In the genomic region with DNA sequence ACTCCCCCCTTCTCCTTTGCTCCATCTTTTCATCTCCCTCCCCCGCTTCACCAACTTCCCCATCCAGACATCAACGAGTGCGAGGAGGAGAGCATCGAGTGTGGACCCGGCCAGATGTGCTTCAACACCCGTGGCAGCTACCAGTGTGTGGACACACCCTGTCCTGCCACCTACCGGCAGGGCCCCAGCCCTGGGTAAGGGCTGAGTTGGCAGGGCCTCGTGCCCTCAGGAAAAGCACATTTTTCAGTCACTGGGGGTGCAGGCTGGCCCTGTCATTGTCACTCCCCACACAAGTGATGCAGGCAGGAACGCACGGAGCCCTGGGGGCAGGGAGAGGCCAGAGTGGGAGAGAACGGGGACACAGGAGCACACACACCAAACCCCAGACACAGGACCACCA, we compare ENCODE assay signal across 21 cellular contexts. TPM values are rescaled to one million over a fixed set of nuclear protein-coding genes. Genes with fewer than 3 reads are reported as not detected.
DNase-seq lines count a peak whose midpoint lies in the region; ATAC-seq and TF ChIP-seq lines count a peak whose summit lies in the region.
"Had no signal": no experiment of that assay in that cellular context is flagged by ENCODE, and none has a peak within 500 bp of the region (broad histone marks: within the 10 kb centered on the region; RNA-seq: fewer than 3 reads in every experiment).

No MANE protein-coding gene starts in this region.

- CTCF ChIA-PET in Calu3 (lab: Charles Lee), result no interaction called here

- no peak for ATAC-seq in central memory CD8-positive, alpha-beta T cell (replicated peaks; ENCODE audit: extremely low read depth, poor library complexity, severe bottlenecking)
- ATAC-seq in mucosa of descending colon (peak; percentile 62), HG03432 (IDR thresholded peaks at IDR 0.05; ENCODE audit: unreplicated experiment) (no peak)

- no peak overlapping the region for H3K27ac ChIP-seq in ascending aorta
- H3K27ac ChIP-seq: gastroesophageal sphincter, testis had no signal

- H3K36me3 ChIP-seq in mucosa of descending colon (ENCODE audit: low read depth) (no peaks in the 10 kb centered on the region), ascending aorta (no peaks in the 10 kb centered on the region)

- in situ Hi-C loops in G401 (cut with HindIII; ENCODE audit: low sequenced_read_pairs), result no loop called here

- no peak for DNase-seq in Calu3
- DNase-seq in central memory CD8-positive, alpha-beta T cell (ENCODE audit: low spot score in 2 of 2), result no peak
- peak in 1 of 3 donors; percentile 52 for DNase-seq in mucosa of descending colon
- no peak for DNase-seq in NCI-H187 treated with DMSO at 0.1 percent for 48 hours (lab: John Stamatoyannopoulos, UW)
- no peak for DNase-seq in G401 (ENCODE audit: low spot score)
- no peak for DNase-seq in ascending aorta (ENCODE audit: low spot score in 2 of 2)
- DNase-seq: activated CD4-positive, alpha-beta T cell treated with anti-CD3 and anti-CD28 coated beads for 4 hours; activated CD8-positive, alpha-beta memory T cell treated with anti-CD3 and anti-CD28 coated beads, Interleukin-2, amount 50 U/mL, for 4 hours; activated naive CD4-positive, alpha-beta T cell treated with Interleukin-2 at 50 U/mL for 16 hours; HCEC 1CT; NCI-H1092; NK-92 treated with Interleukin-12 subunit alpha and Interleukin-12 subunit beta, amount 100 ng/mL, for 24 hours; SHP77; testis had no signal

- no peaks in the 10 kb centered on the region for H3K4me1 Mint-ChIP-seq in Calu3 (ENCODE audit: low read depth, unreplicated experiment)
- no peaks in the 10 kb centered on the region for H3K4me1 Mint-ChIP-seq in central memory CD8-positive, alpha-beta T cell

- peaks cover 3% of the 10 kb centered on the region for H3K9me3 Mint-ChIP-seq in Calu3 (ENCODE audit: low read depth, unreplicated experiment)
- no peaks in the 10 kb centered on the region for H3K9me3 Mint-ChIP-seq in central memory CD8-positive, alpha-beta T cell
- H3K9me3 Mint-ChIP-seq: IgD-negative memory B cell, neural crest cell had no signal

- BruUV-seq in Calu3 (replicated peaks; lab: Mats Ljungman, UMichigan), result no TSS peak

- H3K27ac Mint-ChIP-seq in Calu3 (ENCODE audit: unreplicated experiment), result no peak overlapping the region
- H3K27ac Mint-ChIP-seq in central memory CD8-positive, alpha-beta T cell (ENCODE audit: low read depth), result no peak overlapping the region
- H3K27ac Mint-ChIP-seq: IgD-negative memory B cell had no signal

- no peak for TF ChIP-seq CTCF in Calu3 (IDR thresholded peaks at IDR 0.05; ENCODE audit: unreplicated experiment)
- 0 out of 2 replicates have a peak, but pooled peaks have one; percentile 9 for TF ChIP-seq CTCF in LNCAP (IDR thresholded peaks at IDR 0.05)
- TF ChIP-seq CTCF in mucosa of descending colon (IDR thresholded peaks at IDR 0.05), result no peak
- no peak for TF ChIP-seq CTCF in ascending aorta (IDR thresholded peaks at IDR 0.05)

- no peak overlapping the region for H3K4me3 ChIP-seq in mucosa of descending colon
- H3K4me3 ChIP-seq in ascending aorta, result no peak overlapping the region
- H3K4me3 ChIP-seq: GM12878 had no signal

- H3K4me1 ChIP-seq in mucosa of descending colon (ENCODE audit: low read depth) (peaks cover 12% of the 10 kb centered on the region), ascending aorta (peaks cover 3 to 9% of the 10 kb centered on the region in 2 donors)

- H3K4me3 Mint-ChIP-seq in Calu3 (ENCODE audit: low read depth, unreplicated experiment), result peak overlapping the region; percentile 71
- peak overlapping the region; percentile 20 for H3K4me3 Mint-ChIP-seq in central memory CD8-positive, alpha-beta T cell

- H3K27me3 ChIP-seq in ascending aorta, result peaks cover 9% of the 10 kb centered on the region
- H3K27me3 ChIP-seq: testis had no signal

- H3K9me3 ChIP-seq in mucosa of descending colon (peaks cover 7% of the 10 kb centered on the region), ascending aorta (no peaks in the 10 kb centered on the region)
- H3K9me3 ChIP-seq: gastroesophageal sphincter, testis had no signal

- H3K27me3 Mint-ChIP-seq in Calu3 (ENCODE audit: unreplicated experiment), result peaks cover 41% of the 10 kb centered on the region
- H3K27me3 Mint-ChIP-seq in central memory CD8-positive, alpha-beta T cell, result peaks cover 72% of the 10 kb centered on the region

- intact Hi-C loops in Calu3 (cut with micrococcal nuclease; ENCODE audit: unreplicated experiment), result no loop called here
- intact Hi-C loops in mucosa of descending colon (cut with DNase I, micrococcal nuclease), result no loop called here
- intact Hi-C loops in ascending aorta (cut with DNase I), result no loop called here

- H3K36me3 Mint-ChIP-seq in Calu3 (ENCODE audit: insufficient read depth, unreplicated experiment), result no peaks in the 10 kb centered on the region
- no peaks in the 10 kb centered on the region for H3K36me3 Mint-ChIP-seq in central memory CD8-positive, alpha-beta T cell (ENCODE audit: insufficient read depth)
- H3K36me3 Mint-ChIP-seq: CD14-positive monocyte, IgD-negative memory B cell had no signal

RNA-seq across cellular contexts. Expression of a gene that starts 12.4 kb away (rescaled TPM):
- 40.3 and 78.9 TPM in 2 replicates for total RNA-seq in Calu3 (2022)
- total RNA-seq in mucosa of descending colon, result 100 to 1,000 TPM; 221 to 410 (median 408) TPM
- 0.31 and 2.8 TPM in 2 replicates for total RNA-seq in G401 (2014; rRNA removed; shearing (Covaris generic))
- total RNA-seq in ascending aorta, result 162 TPM

Comparison
In these comparisons a context has a peak if more than half of its experiments do, and no peak if none do; other contexts are left out.
1. RNA of a gene that starts 12.4 kb away (total RNA-seq): 221 to 410 TPM in mucosa of descending colon, 162 TPM in ascending aorta (single experiment) and 40.3 to 78.9 TPM in Calu3; 0.31 to 2.8 TPM in G401; every median in the first group is over 10 times any median in the second.